1 cellular context compared by ENCODE assay signal in the genomic region with DNA sequence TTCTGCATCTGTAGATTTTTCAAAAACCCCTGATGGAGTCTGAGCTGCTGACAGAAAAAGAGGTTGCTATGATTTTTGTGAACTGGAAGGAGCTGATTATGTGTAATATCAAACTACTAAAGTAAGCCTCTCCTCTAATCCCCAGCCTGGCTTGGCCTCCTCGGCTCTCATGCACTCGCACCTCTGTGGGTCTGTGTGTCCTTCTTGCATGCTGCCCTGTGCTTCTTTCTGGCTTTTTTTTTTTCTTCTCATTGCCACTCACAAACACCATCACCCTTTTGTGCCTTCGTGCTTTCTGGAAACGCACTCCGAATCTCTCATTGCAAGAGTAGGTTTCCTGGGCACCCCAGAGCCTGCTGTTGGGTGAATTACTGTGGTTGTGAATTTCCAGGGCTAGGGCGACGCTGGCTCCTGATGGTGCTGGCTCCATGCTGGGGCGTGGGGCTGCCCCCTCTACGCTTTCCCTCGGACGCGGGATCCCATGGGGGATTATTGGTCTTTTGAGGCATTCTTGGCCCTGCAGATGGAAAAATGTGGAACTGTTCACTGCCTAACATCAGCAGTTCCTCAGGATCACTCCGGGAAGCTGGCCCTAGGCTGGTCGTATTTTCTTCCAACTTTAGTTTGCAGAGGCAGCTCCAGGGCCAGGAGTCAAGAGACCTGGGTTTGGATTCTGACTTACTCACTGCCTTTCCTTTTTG.
TF ChIP-seq lines count a peak whose summit lies in the region.

No MANE protein-coding gene starts in this region.

TF ChIP-seq in H1, 55 proteins besides CTCF, POLR2A, EP300 and RAD21:
- no peak for TF ChIP-seq TBP (IDR thresholded peaks at IDR 0.05; ENCODE audit: low read depth, low read length)
- no peak for TF ChIP-seq RBBP5 (IDR thresholded peaks at IDR 0.05; ENCODE audit: borderline replicate concordance, low read depth, low read length)
- TF ChIP-seq RFX5 (IDR thresholded peaks at IDR 0.05; ENCODE audit: borderline replicate concordance, low read depth, low read length): no peak
